Comparison of ENCODE assay signal across 8 cellular contexts in genomic region chr5:141475625-141476131, GRCh38. TPM values are rescaled to one million over a fixed set of nuclear protein-coding genes. Genes with fewer than 3 reads are reported as not detected.
DNase-seq lines count a peak whose midpoint lies in the region; ATAC-seq and TF ChIP-seq lines count a peak whose summit lies in the region.

Gene PCDHGC3 (plus strand): TSS chr5:141475966. CDS start chr5:141476117, 151 bp downstream.

- H3K27me3 ChIP-seq in AG04450 (ENCODE audit: control insufficient read depth, insufficient read depth, low read length), result no peaks in the 10 kb centered on the region
- peaks cover 26% of the 10 kb centered on the region for H3K27me3 ChIP-seq in effector memory CD4-positive, alpha-beta T cell (replicated peaks; ENCODE audit: control insufficient read depth, insufficient read depth, low read length, poor library complexity, severe bottlenecking)

- CTCF ChIA-PET in AG04450 (lab: Charles Lee), result interaction anchor here (0.5 to 7.4 kb wide), 20 partner anchors 9 to 116 kb away, joined by 3 to 68 read pairs (median 4); partner anchors contain the start of genes PCDHGA10, PCDHGA11, PCDHGB3 and PCDHGB7

- TF ChIP-seq CTCF in AG04450 (IDR thresholded peaks at IDR 0.05; ENCODE audit: low read depth, low read length) (peak; percentile 20), WI38 (IDR thresholded peaks at IDR 0.05; ENCODE audit: low read depth, low read length) (peak; percentile 12; the same call in 1 of the 2 replicates), lower leg skin (IDR thresholded peaks at IDR 0.05) (no peak)

- POLR2A ChIA-PET in AG04450 (lab: Yijun Ruan, JAX), result interaction anchor here (0.6 to 2.2 kb wide), 12 partner anchors 8 to 88 kb away, joined by 3 to 23 read pairs (median 4); partner anchors contain the start of genes PCDHGA11 and PCDHGC5

- no peak for TF ChIP-seq POLR2A in lower leg skin (IDR thresholded peaks at IDR 0.05)

- ATAC-seq in GM18519 (IDR thresholded peaks at IDR 0.05; ENCODE audit: low FRiP score, unreplicated experiment) (peak; percentile 98), HG03025 (IDR thresholded peaks at IDR 0.05; ENCODE audit: low FRiP score, unreplicated experiment) (peak; percentile 98)

- no peaks in the 10 kb centered on the region for H3K36me3 ChIP-seq in effector memory CD4-positive, alpha-beta T cell (ENCODE audit: control insufficient read depth, insufficient read depth, low read length)

- intact Hi-C loops in lower leg skin (cut with DNase I; ENCODE audit: low total_unique reads), result loop anchor here (5.0 kb wide), 1 partner anchor 47 kb away; no protein-coding TSS in a partner anchor

- H3K4me1 ChIP-seq in effector memory CD4-positive, alpha-beta T cell (ENCODE audit: control insufficient read depth, insufficient read depth, low read length, poor library complexity, severe bottlenecking), result peaks cover 9% of the 10 kb centered on the region

- no peaks in the 10 kb centered on the region; the same call in 1 of the 2 replicates for H3K9me3 ChIP-seq in AG04450 (ENCODE audit: control insufficient read depth, insufficient read depth, low read length)
- no peaks in the 10 kb centered on the region for H3K9me3 ChIP-seq in effector memory CD4-positive, alpha-beta T cell (ENCODE audit: control insufficient read depth, low read length)

- H3K27ac ChIP-seq in AG04450 (ENCODE audit: low read depth, low read length), result peak within 1 kb of the TSS; percentile 81
- no peak within 1 kb of the TSS for H3K27ac ChIP-seq in effector memory CD4-positive, alpha-beta T cell (ENCODE audit: insufficient read depth, low read length, poor library complexity, severe bottlenecking)

- peak; percentile 90 for DNase-seq in AG04450 (ENCODE audit: low read depth, low spot score)
- peak; percentile 63 for DNase-seq in NCI-H2107 (lab: John Stamatoyannopoulos, UW)
- DNase-seq in effector memory CD4-positive, alpha-beta T cell, result no peak
- peak; percentile 92 to 97 for DNase-seq in lower leg skin (ENCODE audit: low spot score in 2 of 2)
- DNase-seq in stimulated activated CD4-positive, alpha-beta T cell treated with anti-CD3 and anti-CD28 coated beads, Interleukin-4, amount 100 ng/mL, for 24 hours, result peak; percentile 50

- WGBS in lower leg skin, 2 donors, result 0% methylated on average over 28 of the region's 28 CpGs

- peak within 1 kb of the TSS; percentile 82 for H3K4me3 ChIP-seq in AG04450 (ENCODE audit: low read depth, low read length)
- H3K4me3 ChIP-seq in WI38 (ENCODE audit: low read depth, low read length), result peak within 1 kb of the TSS; percentile 73
- H3K4me3 ChIP-seq in effector memory CD4-positive, alpha-beta T cell (ENCODE audit: insufficient read depth, low read depth, low read length, poor library complexity, severe bottlenecking), result peak within 1 kb of the TSS; percentile 54
- H3K4me3 ChIP-seq in lower leg skin (ENCODE audit: low read depth, poor library complexity, severe bottlenecking), result peak within 1 kb of the TSS; percentile 66

RNA-seq across cellular contexts. Expression of gene PCDHGC3, which starts in this region (rescaled TPM):
- polyA plus RNA-seq in AG04450 (2011; rRNA removed), result 47.4 and 61.1 TPM in 2 replicates
- 42.2 and 53.8 TPM in 2 replicates for polyA minus RNA-seq in AG04450 (2011; rRNA and poly(A)+ RNA removed)
- total RNA-seq in lower leg skin, result 10 to 100 TPM; 45.5 to 80.8 (median 49.7) TPM

Comparison
In these comparisons a context has a peak if more than half of its experiments do, and no peak if none do; other contexts are left out.
1. DNase-seq: peak in AG04450 (single experiment), NCI-H2107 (single experiment), lower leg skin (2 of 2) and stimulated activated CD4-positive, alpha-beta T cell treated with anti-CD3 and anti-CD28 coated beads, Interleukin-4, amount 100 ng/mL, for 24 hours (single experiment); none in effector memory CD4-positive, alpha-beta T cell (0 of 3).
2. CTCF ChIP-seq: peak in AG04450 (single experiment) and WI38 (single experiment); none in lower leg skin (0 of 3).
3. Peak in every context shown above with its lines, with median percentiles within 50 percentile points of each other: H3K4me3 ChIP-seq.